11 cellular contexts compared by ENCODE assay signal in genomic region chr10:14564268-14564744, GRCh38.
DNase-seq lines count a peak whose midpoint lies in the region; ATAC-seq, FAIRE-seq and TF ChIP-seq lines count a peak whose summit lies in the region.
"Had no signal": no experiment of that assay in that cellular context is flagged by ENCODE, and none has a peak within 500 bp of the region (broad histone marks: within the 10 kb centered on the region; RNA-seq: fewer than 3 reads in every experiment).

No MANE protein-coding gene starts in this region.

- POLR2A ChIA-PET in RWPE1 (lab: Yijun Ruan, JAX; ENCODE audit: low non-redundant PET): no interaction called here

- CTCF ChIA-PET in RWPE1 (lab: Yijun Ruan, JAX): no interaction called here

- TF ChIP-seq CTCF in omental fat pad (IDR thresholded peaks at IDR 0.05) (no peak), RWPE1 (conservative IDR thresholded peaks at IDR 0.05; ENCODE audit: low read depth) (no peak)

- H3K4me1 Mint-ChIP-seq in activated T-helper 17 cell treated with anti-CD3 and anti-CD28 coated beads, Interleukin-2, amount 50 U/mL, for 72 hours: peaks cover 83% of the 10 kb centered on the region

- ATAC-seq in HG03354 (IDR thresholded peaks at IDR 0.05; ENCODE audit: poor library complexity, severe bottlenecking, unreplicated experiment) (peak; percentile 71), omental fat pad (ENCODE audit: low FRiP score) (peak; percentile 37), HG02610 (IDR thresholded peaks at IDR 0.05; ENCODE audit: unreplicated experiment) (no peak), HG02870 (IDR thresholded peaks at IDR 0.05; ENCODE audit: unreplicated experiment) (no peak)
- peak; percentile 50 for ATAC-seq in activated T-helper 17 cell treated with anti-CD3 and anti-CD28 coated beads, Interleukin-2, amount 50 U/mL, for 72 hours (replicated peaks)

- H3K4me3 Mint-ChIP-seq in activated T-helper 17 cell treated with anti-CD3 and anti-CD28 coated beads, Interleukin-2, amount 50 U/mL, for 72 hours: peak overlapping the region; percentile 82
- H3K4me3 Mint-ChIP-seq: neural crest cell had no signal

- DNase-seq in GM18507 (ENCODE audit: extremely low spot score, insufficient read length, low read depth) (no peak), omental fat pad (ENCODE audit: low spot score) (no peak), NCI-H1417 treated with DMSO at 0.1 percent for 48 hours (lab: John Stamatoyannopoulos, UW) (no peak), RWPE1 (ENCODE audit: low spot score) (no peak)
- DNase-seq: glutamatergic neuron, NCI-H526 had no signal

- H3K27me3 Mint-ChIP-seq in activated T-helper 17 cell treated with anti-CD3 and anti-CD28 coated beads, Interleukin-2, amount 50 U/mL, for 72 hours: no peaks in the 10 kb centered on the region

- H3K27ac Mint-ChIP-seq in activated T-helper 17 cell treated with anti-CD3 and anti-CD28 coated beads, Interleukin-2, amount 50 U/mL, for 72 hours: peak overlapping the region; percentile 94

- peak; percentile 75 for FAIRE-seq in GM18507 (lab: Jason Lieb, UNC)

- H3K27ac ChIP-seq in RWPE1: no peak overlapping the region

- H3K9me3 Mint-ChIP-seq in activated T-helper 17 cell treated with anti-CD3 and anti-CD28 coated beads, Interleukin-2, amount 50 U/mL, for 72 hours: no peaks in the 10 kb centered on the region

- H3K36me3 Mint-ChIP-seq in activated T-helper 17 cell treated with anti-CD3 and anti-CD28 coated beads, Interleukin-2, amount 50 U/mL, for 72 hours (ENCODE audit: low read depth): peaks cover 88% of the 10 kb centered on the region

Comparison
In these comparisons a context has a peak if more than half of its experiments do, and no peak if none do; other contexts are left out.
1. ATAC-seq: peak in HG03354 (single experiment), activated T-helper 17 cell treated with anti-CD3 and anti-CD28 coated beads, Interleukin-2, amount 50 U/mL, for 72 hours (single experiment) and omental fat pad (single experiment); none in HG02610 (single experiment) and HG02870 (single experiment).